ENCODE assay signal across 1 cellular context in the genomic region with DNA sequence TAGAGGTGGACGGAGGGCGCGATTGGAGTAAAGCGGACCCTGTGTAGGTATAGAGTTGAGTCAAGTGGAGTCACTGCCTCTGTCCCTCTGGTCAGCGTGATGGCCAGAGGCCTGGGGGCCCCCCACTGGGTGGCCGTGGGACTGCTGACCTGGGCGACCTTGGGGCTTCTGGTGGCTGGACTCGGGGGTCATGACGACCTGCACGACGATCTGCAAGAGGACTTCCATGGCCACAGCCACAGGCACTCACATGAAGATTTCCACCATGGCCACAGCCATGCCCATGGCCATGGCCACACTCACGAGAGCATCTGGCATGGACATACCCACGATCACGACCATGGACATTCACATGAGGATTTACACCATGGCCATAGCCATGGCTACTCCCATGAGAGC.
TF ChIP-seq lines count a peak whose summit lies in the region.

No MANE protein-coding gene starts in this region.

TF ChIP-seq in SK-N-SH, 30 proteins besides CTCF, POLR2A, EP300 and RAD21 (continued from another document):
- TF ChIP-seq, protein P1, sequence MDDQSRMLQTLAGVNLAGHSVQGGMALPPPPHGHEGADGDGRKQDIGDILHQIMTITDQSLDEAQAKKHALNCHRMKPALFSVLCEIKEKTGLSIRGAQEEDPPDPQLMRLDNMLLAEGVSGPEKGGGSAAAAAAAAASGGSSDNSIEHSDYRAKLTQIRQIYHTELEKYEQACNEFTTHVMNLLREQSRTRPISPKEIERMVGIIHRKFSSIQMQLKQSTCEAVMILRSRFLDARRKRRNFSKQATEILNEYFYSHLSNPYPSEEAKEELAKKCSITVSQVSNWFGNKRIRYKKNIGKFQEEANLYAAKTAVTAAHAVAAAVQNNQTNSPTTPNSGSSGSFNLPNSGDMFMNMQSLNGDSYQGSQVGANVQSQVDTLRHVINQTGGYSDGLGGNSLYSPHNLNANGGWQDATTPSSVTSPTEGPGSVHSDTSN (IDR thresholded peaks at IDR 0.05): no peak
